8 cellular contexts compared by ENCODE assay signal in the genomic region with DNA sequence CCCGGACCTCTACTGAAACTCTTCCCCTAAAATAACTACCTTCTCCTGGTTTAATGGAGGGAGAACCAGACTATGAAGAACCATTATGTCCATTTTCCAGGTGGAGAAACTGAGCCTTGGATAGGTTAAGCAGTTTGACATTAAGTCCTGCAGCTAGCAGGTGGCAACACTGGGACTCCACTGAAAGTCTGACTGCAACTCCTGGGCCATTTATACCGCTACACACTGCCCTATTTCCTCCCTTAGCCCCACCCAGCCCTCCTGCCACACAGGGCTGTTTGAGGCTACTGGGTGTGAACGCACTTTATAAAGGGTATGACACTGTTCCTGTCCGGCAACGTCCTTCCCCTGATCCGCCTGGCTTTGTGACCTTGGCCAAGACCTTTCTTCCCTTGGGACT. TPM values are rescaled to one million over a fixed set of nuclear protein-coding genes. Genes with fewer than 3 reads are reported as not detected.
DNase-seq lines count a peak whose midpoint lies in the region; ATAC-seq and TF ChIP-seq lines count a peak whose summit lies in the region.

No MANE protein-coding gene starts in this region.

- H3K27me3 Mint-ChIP-seq in dendritic cell treated with granulocyte-macrophage colony-stimulating factor and Interleukin-4, amounts not matched to agents 40 ng/mL and 50 ng/mL, for 4 days: no peaks in the 10 kb centered on the region

- peaks cover 19% of the 10 kb centered on the region for H3K79me2 ChIP-seq in osteoblast (ENCODE audit: insufficient read depth, low read length)

- no peak overlapping the region for H3K27ac ChIP-seq in osteoblast (ENCODE audit: low read depth, low read length)
- H3K27ac ChIP-seq in effector memory CD4-positive, alpha-beta T cell (ENCODE audit: insufficient read depth, low read length, poor library complexity, severe bottlenecking): no peak overlapping the region

- no peaks in the 10 kb centered on the region for H4K20me1 ChIP-seq in osteoblast (ENCODE audit: insufficient read depth, low read length)

- H3K9me3 Mint-ChIP-seq in dendritic cell treated with granulocyte-macrophage colony-stimulating factor and Interleukin-4, amounts not matched to agents 40 ng/mL and 50 ng/mL, for 4 days: no peaks in the 10 kb centered on the region

- peak overlapping the region; percentile 98 for H3K4me3 Mint-ChIP-seq in dendritic cell treated with granulocyte-macrophage colony-stimulating factor and Interleukin-4, amounts not matched to agents 40 ng/mL and 50 ng/mL, for 4 days

- intact Hi-C loops in dendritic cell treated with granulocyte-macrophage colony-stimulating factor and Interleukin-4, amounts not matched to agents 40 ng/mL and 50 ng/mL, for 4 days (cut with micrococcal nuclease): no loop called here

- peak; percentile 33 for DNase-seq in CMK (ENCODE audit: low read depth)
- no peak for DNase-seq in MG63
- DNase-seq in osteoblast (ENCODE audit: insufficient read length, low spot score, missing footprints): peak; percentile 49
- no peak for DNase-seq in HEK293T (ENCODE audit: extremely low spot score)
- no peak for DNase-seq in HuH-7 (ENCODE audit: low spot score)
- DNase-seq in effector memory CD4-positive, alpha-beta T cell: no peak

- H3K4me2 ChIP-seq in osteoblast (ENCODE audit: insufficient read depth, low read length): peak overlapping the region; percentile 94

- POLR2A ChIA-PET in HEK293T (lab: Yijun Ruan, JAX): interaction anchor here (1.2 to 1.6 kb wide), 2 partner anchors 9 to 16 kb away, joined by 4 to 7 read pairs; no protein-coding TSS in a partner anchor

- peaks cover 64% of the 10 kb centered on the region for H3K4me1 Mint-ChIP-seq in dendritic cell treated with granulocyte-macrophage colony-stimulating factor and Interleukin-4, amounts not matched to agents 40 ng/mL and 50 ng/mL, for 4 days (ENCODE audit: low read depth)

- no peaks in the 10 kb centered on the region for H3K9me3 ChIP-seq in MG63
- H3K9me3 ChIP-seq in osteoblast (ENCODE audit: low read depth, low read length): no peaks in the 10 kb centered on the region
- no peaks in the 10 kb centered on the region for H3K9me3 ChIP-seq in effector memory CD4-positive, alpha-beta T cell (ENCODE audit: control insufficient read depth, low read length)

- CTCF ChIA-PET in HEK293T (lab: Yijun Ruan, JAX): interaction anchor here (1.3 kb wide), 1 partner anchor 28 kb away, joined by 6 read pairs; no protein-coding TSS in a partner anchor

- peak overlapping the region; percentile 77 for H3K4me3 ChIP-seq in MG63
- no peak overlapping the region for H3K4me3 ChIP-seq in osteoblast (ENCODE audit: insufficient read depth, low read length)
- no peak overlapping the region for H3K4me3 ChIP-seq in effector memory CD4-positive, alpha-beta T cell (ENCODE audit: insufficient read depth, low read depth, low read length, poor library complexity, severe bottlenecking)

- H3K27ac Mint-ChIP-seq in dendritic cell treated with granulocyte-macrophage colony-stimulating factor and Interleukin-4, amounts not matched to agents 40 ng/mL and 50 ng/mL, for 4 days: peak overlapping the region; percentile 97

- peaks cover 26% of the 10 kb centered on the region for H3K4me1 ChIP-seq in osteoblast (ENCODE audit: insufficient read depth, low read length)
- H3K4me1 ChIP-seq in effector memory CD4-positive, alpha-beta T cell (ENCODE audit: control insufficient read depth, insufficient read depth, low read length, poor library complexity, severe bottlenecking): no peaks in the 10 kb centered on the region

- no peak for TF ChIP-seq CTCF in osteoblast (IDR thresholded peaks at IDR 0.05; ENCODE audit: extremely low read depth, low read depth, low read length)

- no peak for ATAC-seq in HG03280 (IDR thresholded peaks at IDR 0.05; ENCODE audit: unreplicated experiment)

- H3K36me3 ChIP-seq in MG63 (peaks cover 19% of the 10 kb centered on the region), osteoblast (ENCODE audit: insufficient read depth, low read length) (peaks cover 5% of the 10 kb centered on the region)
- no peaks in the 10 kb centered on the region for H3K36me3 ChIP-seq in effector memory CD4-positive, alpha-beta T cell (ENCODE audit: control insufficient read depth, insufficient read depth, low read length)

- H2AFZ ChIP-seq in osteoblast (ENCODE audit: low read length): peak overlapping the region; percentile 78

- H3K36me3 Mint-ChIP-seq in dendritic cell treated with granulocyte-macrophage colony-stimulating factor and Interleukin-4, amounts not matched to agents 40 ng/mL and 50 ng/mL, for 4 days (ENCODE audit: low read depth): peaks cover 38% of the 10 kb centered on the region

- no peaks in the 10 kb centered on the region for H3K27me3 ChIP-seq in MG63
- H3K27me3 ChIP-seq in osteoblast (ENCODE audit: insufficient read depth, low read length): no peaks in the 10 kb centered on the region
- no peaks in the 10 kb centered on the region for H3K27me3 ChIP-seq in effector memory CD4-positive, alpha-beta T cell (replicated peaks; ENCODE audit: control insufficient read depth, insufficient read depth, low read length, poor library complexity, severe bottlenecking)

TF ChIP-seq in HEK293T, 16 proteins besides CTCF, POLR2A, EP300 and RAD21:
- no peak for TF ChIP-seq TARDBP (IDR thresholded peaks at IDR 0.05)
- TF ChIP-seq CTBP1 (IDR thresholded peaks at IDR 0.05; ENCODE audit: borderline replicate concordance): no peak
- TF ChIP-seq L3MBTL2 (conservative IDR thresholded peaks at IDR 0.05): no peak

RNA-seq across cellular contexts. Expression of a gene that starts 0.5 kb away (rescaled TPM):
- 12.4 and 19.2 TPM in 2 replicates for total RNA-seq in MG63 (2014; rRNA removed; shearing (Covaris generic); ENCODE audit: low replicate concordance)
- 39.4 and 48.6 TPM in 2 replicates for total RNA-seq in osteoblast

RNA-seq across cellular contexts. Expression of a gene that starts 42.5 kb away (rescaled TPM):
- 91.1 and 159 TPM in 2 replicates for total RNA-seq in MG63 (2014; rRNA removed; shearing (Covaris generic); ENCODE audit: low replicate concordance)
- total RNA-seq in osteoblast: 68.7 and 76.7 TPM in 2 replicates

RNA-seq across cellular contexts. Expression of a gene that starts 58.0 kb away (rescaled TPM):
- total RNA-seq in MG63 (2014; rRNA removed; shearing (Covaris generic); ENCODE audit: low replicate concordance): 13.7 and 26.0 TPM in 2 replicates
- total RNA-seq in osteoblast: 21.4 and 25.6 TPM in 2 replicates

Comparison
In these comparisons a context has a peak if more than half of its experiments do, and no peak if none do; other contexts are left out.
1. DNase-seq: peak in CMK (single experiment) and osteoblast (single experiment); none in MG63 (single experiment), HEK293T (single experiment), HuH-7 (single experiment) and effector memory CD4-positive, alpha-beta T cell (0 of 3).